In the genomic region with DNA sequence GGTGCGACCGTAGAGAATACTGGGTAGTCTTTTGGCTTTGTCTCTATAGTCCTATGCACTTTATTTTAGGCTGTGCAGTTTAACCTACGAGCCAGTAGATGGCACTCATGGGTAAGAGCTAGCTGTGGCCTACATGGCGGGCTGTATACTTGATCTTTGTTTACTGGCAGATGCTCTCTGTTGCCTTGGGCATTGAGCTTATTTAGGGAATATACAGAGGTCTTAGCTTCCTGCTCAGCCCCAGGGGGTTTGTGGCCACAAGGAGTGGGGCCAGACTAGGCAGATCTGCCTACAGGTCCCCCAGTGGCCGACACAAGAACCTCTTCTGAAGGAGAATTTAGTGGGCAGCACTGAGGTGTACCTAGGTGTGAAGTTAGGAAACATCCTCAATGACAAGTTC, we compare ENCODE assay signal across 8 cellular contexts.
DNase-seq lines count a peak whose midpoint lies in the region; ATAC-seq and TF ChIP-seq lines count a peak whose summit lies in the region.

No MANE protein-coding gene starts in this region.

- ATAC-seq in activated CD4-positive, alpha-beta T cell treated with anti-CD3 and anti-CD28 coated beads for 36 hours: peak; percentile 75
- ATAC-seq in GM21737 (IDR thresholded peaks at IDR 0.05; ENCODE audit: unreplicated experiment) (peak; percentile 97), lower lobe of right lung (peak; percentile 81 to 84)

- no peak overlapping the region for H3K9ac ChIP-seq in colonic mucosa (ENCODE audit: low read depth in 2 of 2, low read length in 2 of 2)

- TF ChIP-seq CTCF in colonic mucosa (IDR thresholded peaks at IDR 0.05): peak; percentile 82
- peak; percentile 63 for TF ChIP-seq CTCF in lower lobe of right lung (IDR thresholded peaks at IDR 0.05)

- H3K27me3 ChIP-seq in colonic mucosa (no peaks in the 10 kb centered on the region), lower lobe of right lung (ENCODE audit: low read depth) (no peaks in the 10 kb centered on the region)

- H3K27ac ChIP-seq in colonic mucosa: no peak overlapping the region
- H3K27ac ChIP-seq in lower lobe of right lung: no peak overlapping the region

- no peaks in the 10 kb centered on the region for H3K36me3 Mint-ChIP-seq in activated CD4-positive, alpha-beta T cell treated with anti-CD3 and anti-CD28 coated beads for 36 hours (ENCODE audit: low read depth)

- POLR2A ChIA-PET in activated CD4-positive, alpha-beta T cell treated with anti-CD3 and anti-CD28 coated beads for 36 hours (lab: Charles Lee): no interaction called here

- H3K36me3 ChIP-seq in colonic mucosa (no peaks in the 10 kb centered on the region), lower lobe of right lung (no peaks in the 10 kb centered on the region)

- CTCF ChIA-PET in activated CD4-positive, alpha-beta T cell treated with anti-CD3 and anti-CD28 coated beads for 36 hours (lab: Charles Lee): interaction anchor here (0.7 to 1.0 kb wide), 2 partner anchors 11 to 21 kb away, joined by 3 read pairs; no protein-coding TSS in a partner anchor

- peak; percentile 7 for DNase-seq in activated CD4-positive, alpha-beta T cell treated with anti-CD3 and anti-CD28 coated beads for 36 hours
- DNase-seq in activated CD4-positive, alpha-beta T cell treated with anti-CD3 and anti-CD28 coated beads, Interleukin-2, amount 50 U/mL, for 4 hours: no peak
- DNase-seq in HS-5 (ENCODE audit: low read depth) (peak; percentile 0), NOMO-1 treated with dmso at 0.1 percent for 144 hours (lab: John Stamatoyannopoulos, UW; ENCODE audit: unreplicated experiment) (peak; percentile 46), colonic mucosa (no peak), lower lobe of right lung (no peak), activated gamma-delta T cell treated with Interleukin-2 at 50 U/mL for 16 hours (no peak)

- H3K4me3 Mint-ChIP-seq in activated CD4-positive, alpha-beta T cell treated with anti-CD3 and anti-CD28 coated beads for 36 hours: no peak overlapping the region

- intact Hi-C loops in activated CD4-positive, alpha-beta T cell treated with anti-CD3 and anti-CD28 coated beads for 36 hours (cut with DNase I, micrococcal nuclease): loop anchor here in 1 of 2 experiments (2.0 kb wide), 2 partner anchors 323 to 815 kb away; no protein-coding TSS in a partner anchor
- intact Hi-C loops in colonic mucosa (cut with DNase I): loop anchor here (5.0 kb wide), 2 partner anchors 177 to 322 kb away; no protein-coding TSS in a partner anchor
- intact Hi-C loops in lower lobe of right lung (cut with DNase I): no loop called here

- no peak overlapping the region for H3K4me3 ChIP-seq in colonic mucosa
- no peak overlapping the region for H3K4me3 ChIP-seq in lower lobe of right lung

- H3K9me3 ChIP-seq in colonic mucosa (no peaks in the 10 kb centered on the region), lower lobe of right lung (no peaks in the 10 kb centered on the region)

- no peaks in the 10 kb centered on the region for H3K4me1 Mint-ChIP-seq in activated CD4-positive, alpha-beta T cell treated with anti-CD3 and anti-CD28 coated beads for 36 hours

- no peaks in the 10 kb centered on the region for H3K9me3 Mint-ChIP-seq in activated CD4-positive, alpha-beta T cell treated with anti-CD3 and anti-CD28 coated beads for 36 hours (ENCODE audit: low read depth)

- H3K27me3 Mint-ChIP-seq in activated CD4-positive, alpha-beta T cell treated with anti-CD3 and anti-CD28 coated beads for 36 hours: no peaks in the 10 kb centered on the region

- H3K27ac Mint-ChIP-seq in activated CD4-positive, alpha-beta T cell treated with anti-CD3 and anti-CD28 coated beads for 36 hours: no peak overlapping the region

- no peaks in the 10 kb centered on the region for H3K4me1 ChIP-seq in colonic mucosa
- no peaks in the 10 kb centered on the region for H3K4me1 ChIP-seq in lower lobe of right lung

Comparison
In these comparisons a context has a peak if more than half of its experiments do, and no peak if none do; other contexts are left out.
1. DNase-seq: peak in activated CD4-positive, alpha-beta T cell treated with anti-CD3 and anti-CD28 coated beads for 36 hours (single experiment), HS-5 (single experiment) and NOMO-1 treated with dmso at 0.1 percent for 144 hours (single experiment); none in activated CD4-positive, alpha-beta T cell treated with anti-CD3 and anti-CD28 coated beads, Interleukin-2, amount 50 U/mL, for 4 hours (0 of 2), colonic mucosa (single experiment), lower lobe of right lung (single experiment) and activated gamma-delta T cell treated with Interleukin-2 at 50 U/mL for 16 hours (single experiment).
2. Peak in every context shown above with its lines, with median percentiles within 50 percentile points of each other: ATAC-seq.